ENCODE assay signal across 8 cellular contexts in genomic region chr1:76330993-76331603, GRCh38.
DNase-seq lines count a peak whose midpoint lies in the region; ATAC-seq and TF ChIP-seq lines count a peak whose summit lies in the region.

No MANE protein-coding gene starts in this region.

- no peaks in the 10 kb centered on the region for H3K27me3 ChIP-seq in lung (ENCODE audit: control insufficient read depth, insufficient read depth)

- no peak overlapping the region for H3K4me3 ChIP-seq in lung

- in situ Hi-C loops in GM13977 (cut with MboI; ENCODE audit: low pct_unique_long_range_greater_than_20kb, low sequenced_read_pairs, unreplicated experiment), result loop anchor here (25.0 kb wide), 1 partner anchor 806 kb away; no protein-coding TSS in a partner anchor

- no peak overlapping the region for H3K27ac ChIP-seq in lung (ENCODE audit: low read depth in 1 of 2, low read length in 1 of 2)

- 13 to 20% methylated on average over 3 of the region's 3 CpGs for WGBS in lung, 2 donors

- H3K36me3 ChIP-seq in lung (ENCODE audit: control insufficient read depth in 2 of 2, insufficient read depth in 2 of 2, low read length in 2 of 2), result no peaks in the 10 kb centered on the region

- H3K9me3 ChIP-seq in lung (ENCODE audit: control insufficient read depth in 2 of 2, insufficient read depth in 1 of 2, low read length in 1 of 2), result no peaks in the 10 kb centered on the region

- no peaks in the 10 kb centered on the region for H3K4me1 ChIP-seq in lung (ENCODE audit: control insufficient read depth in 2 of 2, insufficient read depth in 2 of 2, low read length in 2 of 2)

- ATAC-seq in HG02763 (IDR thresholded peaks at IDR 0.05; ENCODE audit: unreplicated experiment) (peak; percentile 76), lung (ENCODE audit: insufficient read depth, low FRiP score) (peak; percentile 69)

- DNase-seq in AG08396 (ENCODE audit: low spot score), result peak; percentile 36
- DNase-seq in GM13977 (ENCODE audit: low spot score), result peak; percentile 30
- peak; percentile 43 for DNase-seq in NCI-H1092 treated with DMSO at 0.1 percent for 48 hours (lab: John Stamatoyannopoulos, UW)
- peak; percentile 7 for DNase-seq in T follicular helper cell (ENCODE audit: low read depth)
- DNase-seq in dermis microvascular lymphatic vessel endothelial cell (ENCODE audit: low read depth in 2 of 2), result peak; percentile 15 to 73
- peak; percentile 32 for DNase-seq in lung (ENCODE audit: low spot score)
- DNase-seq in stromal cell of bone marrow (ENCODE audit: low read depth), result peak; percentile 45

- TF ChIP-seq CTCF in GM13977 (IDR thresholded peaks at IDR 0.05; ENCODE audit: extremely low read depth, insufficient read depth, missing control alignments), result peak; percentile 87
- peak; percentile 63 for TF ChIP-seq CTCF in lung (IDR thresholded peaks at IDR 0.05; ENCODE audit: control extremely low read depth, extremely low read depth)
